In genomic region chr16:24800586-24800985, GRCh38 we compare ENCODE assay signal across 10 cellular contexts. TPM values are rescaled to one million over a fixed set of nuclear protein-coding genes. Genes with fewer than 3 reads are reported as not detected.
DNase-seq lines count a peak whose midpoint lies in the region; TF ChIP-seq lines count a peak whose summit lies in the region.
"Had no signal": no experiment of that assay in that cellular context is flagged by ENCODE, and none has a peak within 500 bp of the region (broad histone marks: within the 10 kb centered on the region; RNA-seq: fewer than 3 reads in every experiment).

No MANE protein-coding gene starts in this region.

- no peak overlapping the region for H3K27ac ChIP-seq in HL-60 (replicated peaks)
- no peak overlapping the region for H3K27ac ChIP-seq in esophagus muscularis mucosa (replicated peaks in 1 of 4)

- H3K4me3 ChIP-seq in BJ (ENCODE audit: low read depth, low read length) = no peak overlapping the region
- no peak overlapping the region for H3K4me3 ChIP-seq in HL-60 (replicated peaks; ENCODE audit: insufficient read depth, low read length)
- H3K4me3 ChIP-seq in WI38 (ENCODE audit: low read depth, low read length) = no peak overlapping the region
- H3K4me3 ChIP-seq in esophagus muscularis mucosa = no peak overlapping the region

- no peak for DNase-seq in BJ (ENCODE audit: low read depth)
- peak in 1 of 2 experiments; percentile 9 for DNase-seq in HL-60 (ENCODE audit: low read depth in 1 of 2, low spot score in 1 of 2)
- DNase-seq in iPS-NIHi11 (ENCODE audit: low spot score) = peak; percentile 33
- no peak for DNase-seq in SHP77 treated with DMSO at 0.1 percent for 48 hours (lab: John Stamatoyannopoulos, UW)
- DNase-seq in NCI-H524 treated with DMSO at 0.1 percent for 48 hours (lab: John Stamatoyannopoulos, UW) = no peak
- DNase-seq in esophagus muscularis mucosa (ENCODE audit: extremely low spot score) = no peak
- no peak for DNase-seq in activated CD4-positive, alpha-beta T cell treated with anti-CD3 and anti-CD28 coated beads, Interleukin-2, amount 50 U/mL, for 1 hour
- DNase-seq: activated CD4-positive, CD25-positive, alpha-beta regulatory T cell; NCI-H1092 had no signal

- POLR2A ChIA-PET in BJ (lab: Charles Lee) = no interaction called here

- CTCF ChIA-PET in BJ (lab: Yijun Ruan, JAX) = interaction anchor here (0.8 to 1.2 kb wide), 4 partner anchors 9 to 234 kb away, joined by 3 to 4 read pairs (median 4); no protein-coding TSS in a partner anchor

- H3K36me3 ChIP-seq in BJ (ENCODE audit: control insufficient read depth, insufficient read depth, low read length) (peaks cover 31% of the 10 kb centered on the region), esophagus muscularis mucosa (peaks cover 62 to 100% (median 94%) of the 10 kb centered on the region in 4 donors)

- H3K27me3 ChIP-seq in BJ (ENCODE audit: control insufficient read depth, insufficient read depth, low read length) (no peaks in the 10 kb centered on the region), HL-60 (ENCODE audit: insufficient read depth, poor library complexity, severe bottlenecking) (no peaks in the 10 kb centered on the region), esophagus muscularis mucosa (no peaks in the 10 kb centered on the region)

- no peak for TF ChIP-seq POLR2A in esophagus muscularis mucosa (IDR thresholded peaks at IDR 0.05; ENCODE audit: low read depth)

- intact Hi-C loops in esophagus muscularis mucosa (cut with DNase I) = no loop called here

- H3K4me1 ChIP-seq in esophagus muscularis mucosa = no peaks in the 10 kb centered on the region

- 0 out of 2 replicates have a peak, but pooled peaks have one; percentile 25 for TF ChIP-seq CTCF in BJ (IDR thresholded peaks at IDR 0.05; ENCODE audit: insufficient read depth, low read depth, low read length)
- peak; percentile 15 for TF ChIP-seq CTCF in HL-60 (IDR thresholded peaks at IDR 0.05; ENCODE audit: insufficient read depth, low read length)
- peak; percentile 23; the same call in 1 of the 2 replicates for TF ChIP-seq CTCF in WI38 (IDR thresholded peaks at IDR 0.05; ENCODE audit: low read depth, low read length)
- TF ChIP-seq CTCF in esophagus muscularis mucosa (IDR thresholded peaks at IDR 0.05) = no peak

- no peak for TF ChIP-seq EP300 in esophagus muscularis mucosa (IDR thresholded peaks at IDR 0.05)

- H3K9me3 ChIP-seq in esophagus muscularis mucosa = no peaks in the 10 kb centered on the region

- WGBS in esophagus muscularis mucosa = 72% methylated on average over 3 of the region's 4 CpGs

RNA-seq across cellular contexts. Expression of gene SLC5A11, which starts 45.2 kb away (rescaled TPM):
- polyA plus RNA-seq in BJ (2011; rRNA removed) = not detected in 2 replicates
- 0.09 TPM in 1 of 2 replicates, not detected in the other for polyA minus RNA-seq in BJ (2011; rRNA and poly(A)+ RNA removed)
- not detected for total RNA-seq in esophagus muscularis mucosa

Comparison
In these comparisons a context has a peak if more than half of its experiments do, and no peak if none do; other contexts are left out.
1. CTCF ChIP-seq: peak in BJ (single experiment), HL-60 (single experiment) and WI38 (single experiment); none in esophagus muscularis mucosa (0 of 3).